1 cellular context compared by ENCODE assay signal in the genomic region with DNA sequence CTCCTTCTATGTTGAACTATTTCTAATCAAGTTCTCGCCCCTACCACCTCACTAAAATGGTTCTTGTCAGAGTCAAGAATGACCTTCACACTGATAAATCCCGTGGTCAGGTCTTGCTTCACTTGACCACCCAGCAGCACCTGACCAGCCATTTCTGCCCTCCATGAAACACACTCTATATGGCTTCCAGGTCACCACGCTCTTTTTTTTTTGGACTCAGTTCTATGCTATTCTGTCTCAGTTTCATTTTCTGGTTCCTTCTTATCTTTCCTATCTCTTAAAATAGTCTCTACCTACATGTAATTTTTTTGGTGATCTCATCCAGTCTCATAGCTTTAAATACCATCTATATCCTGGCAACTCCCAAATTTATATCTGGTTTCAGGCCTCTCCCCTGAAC.
TF ChIP-seq lines count a peak whose summit lies in the region.

No MANE protein-coding gene starts in this region.

TF ChIP-seq in GM23338, 12 proteins besides CTCF, POLR2A, EP300 and RAD21 (continued from another document):
- TF ChIP-seq, protein P1, sequence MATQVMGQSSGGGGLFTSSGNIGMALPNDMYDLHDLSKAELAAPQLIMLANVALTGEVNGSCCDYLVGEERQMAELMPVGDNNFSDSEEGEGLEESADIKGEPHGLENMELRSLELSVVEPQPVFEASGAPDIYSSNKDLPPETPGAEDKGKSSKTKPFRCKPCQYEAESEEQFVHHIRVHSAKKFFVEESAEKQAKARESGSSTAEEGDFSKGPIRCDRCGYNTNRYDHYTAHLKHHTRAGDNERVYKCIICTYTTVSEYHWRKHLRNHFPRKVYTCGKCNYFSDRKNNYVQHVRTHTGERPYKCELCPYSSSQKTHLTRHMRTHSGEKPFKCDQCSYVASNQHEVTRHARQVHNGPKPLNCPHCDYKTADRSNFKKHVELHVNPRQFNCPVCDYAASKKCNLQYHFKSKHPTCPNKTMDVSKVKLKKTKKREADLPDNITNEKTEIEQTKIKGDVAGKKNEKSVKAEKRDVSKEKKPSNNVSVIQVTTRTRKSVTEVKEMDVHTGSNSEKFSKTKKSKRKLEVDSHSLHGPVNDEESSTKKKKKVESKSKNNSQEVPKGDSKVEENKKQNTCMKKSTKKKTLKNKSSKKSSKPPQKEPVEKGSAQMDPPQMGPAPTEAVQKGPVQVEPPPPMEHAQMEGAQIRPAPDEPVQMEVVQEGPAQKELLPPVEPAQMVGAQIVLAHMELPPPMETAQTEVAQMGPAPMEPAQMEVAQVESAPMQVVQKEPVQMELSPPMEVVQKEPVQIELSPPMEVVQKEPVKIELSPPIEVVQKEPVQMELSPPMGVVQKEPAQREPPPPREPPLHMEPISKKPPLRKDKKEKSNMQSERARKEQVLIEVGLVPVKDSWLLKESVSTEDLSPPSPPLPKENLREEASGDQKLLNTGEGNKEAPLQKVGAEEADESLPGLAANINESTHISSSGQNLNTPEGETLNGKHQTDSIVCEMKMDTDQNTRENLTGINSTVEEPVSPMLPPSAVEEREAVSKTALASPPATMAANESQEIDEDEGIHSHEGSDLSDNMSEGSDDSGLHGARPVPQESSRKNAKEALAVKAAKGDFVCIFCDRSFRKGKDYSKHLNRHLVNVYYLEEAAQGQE (IDR thresholded peaks at IDR 0.05; ENCODE audit: unreplicated experiment): no peak
- TF ChIP-seq ZNF114 (CRISPR knock-in tag; IDR thresholded peaks at IDR 0.05) (no peak), JUNB (IDR thresholded peaks at IDR 0.05; ENCODE audit: unreplicated experiment) (no peak), ZNF331 (CRISPR knock-in tag; IDR thresholded peaks at IDR 0.05; ENCODE audit: low read depth) (no peak), EZH2 (IDR thresholded peaks at IDR 0.05; ENCODE audit: low read depth, unreplicated experiment) (no peak)
- TF ChIP-seq, protein P2, sequence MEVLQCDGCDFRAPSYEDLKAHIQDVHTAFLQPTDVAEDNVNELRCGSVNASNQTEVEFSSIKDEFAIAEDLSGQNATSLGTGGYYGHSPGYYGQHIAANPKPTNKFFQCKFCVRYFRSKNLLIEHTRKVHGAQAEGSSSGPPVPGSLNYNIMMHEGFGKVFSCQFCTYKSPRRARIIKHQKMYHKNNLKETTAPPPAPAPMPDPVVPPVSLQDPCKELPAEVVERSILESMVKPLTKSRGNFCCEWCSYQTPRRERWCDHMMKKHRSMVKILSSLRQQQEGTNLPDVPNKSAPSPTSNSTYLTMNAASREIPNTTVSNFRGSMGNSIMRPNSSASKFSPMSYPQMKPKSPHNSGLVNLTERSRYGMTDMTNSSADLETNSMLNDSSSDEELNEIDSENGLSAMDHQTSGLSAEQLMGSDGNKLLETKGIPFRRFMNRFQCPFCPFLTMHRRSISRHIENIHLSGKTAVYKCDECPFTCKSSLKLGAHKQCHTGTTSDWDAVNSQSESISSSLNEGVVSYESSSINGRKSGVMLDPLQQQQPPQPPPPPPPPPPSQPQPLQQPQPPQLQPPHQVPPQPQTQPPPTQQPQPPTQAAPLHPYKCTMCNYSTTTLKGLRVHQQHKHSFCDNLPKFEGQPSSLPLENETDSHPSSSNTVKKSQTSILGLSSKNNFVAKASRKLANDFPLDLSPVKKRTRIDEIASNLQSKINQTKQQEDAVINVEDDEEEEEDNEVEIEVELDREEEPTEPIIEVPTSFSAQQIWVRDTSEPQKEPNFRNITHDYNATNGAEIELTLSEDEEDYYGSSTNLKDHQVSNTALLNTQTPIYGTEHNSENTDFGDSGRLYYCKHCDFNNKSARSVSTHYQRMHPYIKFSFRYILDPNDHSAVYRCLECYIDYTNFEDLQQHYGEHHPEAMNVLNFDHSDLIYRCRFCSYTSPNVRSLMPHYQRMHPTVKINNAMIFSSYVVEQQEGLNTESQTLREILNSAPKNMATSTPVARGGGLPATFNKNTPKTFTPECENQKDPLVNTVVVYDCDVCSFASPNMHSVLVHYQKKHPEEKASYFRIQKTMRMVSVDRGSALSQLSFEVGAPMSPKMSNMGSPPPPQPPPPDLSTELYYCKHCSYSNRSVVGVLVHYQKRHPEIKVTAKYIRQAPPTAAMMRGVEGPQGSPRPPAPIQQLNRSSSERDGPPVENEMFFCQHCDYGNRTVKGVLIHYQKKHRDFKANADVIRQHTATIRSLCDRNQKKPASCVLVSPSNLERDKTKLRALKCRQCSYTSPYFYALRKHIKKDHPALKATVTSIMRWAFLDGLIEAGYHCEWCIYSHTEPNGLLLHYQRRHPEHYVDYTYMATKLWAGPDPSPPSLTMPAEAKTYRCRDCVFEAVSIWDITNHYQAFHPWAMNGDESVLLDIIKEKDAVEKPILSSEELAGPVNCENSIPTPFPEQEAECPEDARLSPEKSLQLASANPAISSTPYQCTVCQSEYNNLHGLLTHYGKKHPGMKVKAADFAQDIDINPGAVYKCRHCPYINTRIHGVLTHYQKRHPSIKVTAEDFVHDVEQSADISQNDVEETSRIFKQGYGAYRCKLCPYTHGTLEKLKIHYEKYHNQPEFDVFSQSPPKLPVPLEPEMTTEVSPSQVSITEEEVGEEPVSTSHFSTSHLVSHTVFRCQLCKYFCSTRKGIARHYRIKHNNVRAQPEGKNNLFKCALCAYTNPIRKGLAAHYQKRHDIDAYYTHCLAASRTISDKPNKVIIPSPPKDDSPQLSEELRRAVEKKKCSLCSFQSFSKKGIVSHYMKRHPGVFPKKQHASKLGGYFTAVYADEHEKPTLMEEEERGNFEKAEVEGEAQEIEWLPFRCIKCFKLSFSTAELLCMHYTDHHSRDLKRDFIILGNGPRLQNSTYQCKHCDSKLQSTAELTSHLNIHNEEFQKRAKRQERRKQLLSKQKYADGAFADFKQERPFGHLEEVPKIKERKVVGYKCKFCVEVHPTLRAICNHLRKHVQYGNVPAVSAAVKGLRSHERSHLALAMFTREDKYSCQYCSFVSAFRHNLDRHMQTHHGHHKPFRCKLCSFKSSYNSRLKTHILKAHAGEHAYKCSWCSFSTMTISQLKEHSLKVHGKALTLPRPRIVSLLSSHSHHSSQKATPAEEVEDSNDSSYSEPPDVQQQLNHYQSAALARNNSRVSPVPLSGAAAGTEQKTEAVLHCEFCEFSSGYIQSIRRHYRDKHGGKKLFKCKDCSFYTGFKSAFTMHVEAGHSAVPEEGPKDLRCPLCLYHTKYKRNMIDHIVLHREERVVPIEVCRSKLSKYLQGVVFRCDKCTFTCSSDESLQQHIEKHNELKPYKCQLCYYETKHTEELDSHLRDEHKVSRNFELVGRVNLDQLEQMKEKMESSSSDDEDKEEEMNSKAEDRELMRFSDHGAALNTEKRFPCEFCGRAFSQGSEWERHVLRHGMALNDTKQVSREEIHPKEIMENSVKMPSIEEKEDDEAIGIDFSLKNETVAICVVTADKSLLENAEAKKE (CRISPR knock-in tag; IDR thresholded peaks at IDR 0.05): no peak
TF ChIP-seq in GM23338: peak in this region for 0.
